ENCODE assay signal across 14 cellular contexts in genomic region chr5:132431682-132432081, GRCh38. TPM values are rescaled to one million over a fixed set of nuclear protein-coding genes. Genes with fewer than 3 reads are reported as not detected.
A peak's percentile ranks its signal among the peaks of the same experiment; 100 is the strongest.
DNase-seq lines count a peak whose midpoint lies in the region; ATAC-seq, FAIRE-seq and TF ChIP-seq lines count a peak whose summit lies in the region.
"Had no signal": no experiment of that assay in that cellular context is flagged by ENCODE, and none has a peak within 500 bp of the region (broad histone marks: within the 10 kb centered on the region; RNA-seq: fewer than 3 reads in every experiment).

No MANE protein-coding gene starts in this region.

- DNase-seq in CD1c-positive myeloid dendritic cell (ENCODE audit: extremely low spot score), result peak; percentile 42
- no peak for DNase-seq in GM18507 (ENCODE audit: extremely low spot score, insufficient read length, low read depth)
- DNase-seq in activated CD8-positive, alpha-beta T cell treated with anti-CD3 and anti-CD28 coated beads for 36 hours, result no peak
- no peak for DNase-seq in mesenchymal stem cell
- DNase-seq in H4 (ENCODE audit: low spot score), result no peak
- no peak for DNase-seq in Ammon's horn (ENCODE audit: low spot score)
- DNase-seq in NK-92 (lab: John Stamatoyannopoulos, UW; ENCODE audit: unreplicated experiment), result no peak
- DNase-seq: activated CD4-positive, alpha-beta T cell treated with anti-CD3 and anti-CD28 coated beads, Interleukin-2, amount 50 U/mL, for 48 hours; effector CD8-positive, alpha-beta T cell; foreskin keratinocyte; Kasumi-1 had no signal

- H2BK12ac ChIP-seq in mesenchymal stem cell (ENCODE audit: low read length in 2 of 2), result no peak overlapping the region

- no peak overlapping the region for H3K4ac ChIP-seq in mesenchymal stem cell (ENCODE audit: low read depth in 1 of 2, low read length in 2 of 2)

- H3K4me3 ChIP-seq in mesenchymal stem cell (ENCODE audit: insufficient read depth in 1 of 2, low read depth in 1 of 2, low read length in 2 of 2), result no peak overlapping the region

- intact Hi-C loops in activated CD8-positive, alpha-beta T cell treated with anti-CD3 and anti-CD28 coated beads for 36 hours (cut with micrococcal nuclease), result no loop called here

- no peak overlapping the region for H3K27ac ChIP-seq in mesenchymal stem cell (ENCODE audit: low read length, poor library complexity, severe bottlenecking)
- H3K27ac ChIP-seq: foreskin keratinocyte had no signal

- H4K91ac ChIP-seq in mesenchymal stem cell (ENCODE audit: low read length), result peak overlapping the region; percentile 43

- no peak overlapping the region for H3K9ac ChIP-seq in mesenchymal stem cell (ENCODE audit: low read length)

- H3K4me3 Mint-ChIP-seq in activated CD8-positive, alpha-beta T cell treated with anti-CD3 and anti-CD28 coated beads for 36 hours, result no peak overlapping the region

- no peak for ATAC-seq in activated CD8-positive, alpha-beta T cell treated with anti-CD3 and anti-CD28 coated beads for 36 hours
- no peak for ATAC-seq in HG03039 (IDR thresholded peaks at IDR 0.05; ENCODE audit: unreplicated experiment)
- ATAC-seq: foreskin keratinocyte, sciatic nerve had no signal

- H3K27me3 ChIP-seq in mesenchymal stem cell (ENCODE audit: control insufficient read depth in 1 of 2, insufficient read depth in 1 of 2, low read length in 2 of 2), result no peaks in the 10 kb centered on the region
- H3K27me3 ChIP-seq: foreskin keratinocyte had no signal

- H3K18ac ChIP-seq in mesenchymal stem cell (ENCODE audit: low read depth in 1 of 2, low read length in 2 of 2), result peak overlapping the region; percentile 37 to 54

- H2AFZ ChIP-seq in mesenchymal stem cell (ENCODE audit: low read depth, low read length), result no peak overlapping the region

- peaks cover 0 to 9% of the 10 kb centered on the region in 2 experiments for H3K36me3 ChIP-seq in mesenchymal stem cell (ENCODE audit: control insufficient read depth in 1 of 2, insufficient read depth in 2 of 2, low read depth in 1 of 2, low read length in 2 of 2)

- POLR2A ChIA-PET in activated CD8-positive, alpha-beta T cell treated with anti-CD3 and anti-CD28 coated beads for 36 hours (lab: Charles Lee), result interaction anchor here (0.8 to 24.7 kb wide), 5 partner anchors 6 to 55 kb away, joined by 3 to 1131 read pairs (median 25); partner anchors contain the start of gene IRF1

- CTCF ChIA-PET in activated CD8-positive, alpha-beta T cell treated with anti-CD3 and anti-CD28 coated beads for 36 hours (lab: Charles Lee), result interaction anchor here (0.9 to 2.0 kb wide), 5 partner anchors 11 to 96 kb away, joined by 3 to 7 read pairs (median 5); no protein-coding TSS in a partner anchor

- peak overlapping the region; percentile 69 for H3K27ac Mint-ChIP-seq in activated CD8-positive, alpha-beta T cell treated with anti-CD3 and anti-CD28 coated beads for 36 hours

- H2BK120ac ChIP-seq in mesenchymal stem cell (ENCODE audit: low read depth, low read length), result no peak overlapping the region

- no peak overlapping the region for H2BK15ac ChIP-seq in mesenchymal stem cell (ENCODE audit: low read depth, poor library complexity, severe bottlenecking)

- no peaks in the 10 kb centered on the region for H3K27me3 Mint-ChIP-seq in activated CD8-positive, alpha-beta T cell treated with anti-CD3 and anti-CD28 coated beads for 36 hours

- H2BK5ac ChIP-seq in mesenchymal stem cell (ENCODE audit: low read depth, low read length, poor library complexity, severe bottlenecking), result no peak overlapping the region

- no peak for TF ChIP-seq CTCF in activated CD8-positive, alpha-beta T cell treated with anti-CD3 and anti-CD28 coated beads for 36 hours (IDR thresholded peaks at IDR 0.05)

- H4K8ac ChIP-seq in mesenchymal stem cell (ENCODE audit: low read length), result peak overlapping the region; percentile 19

- H2AK5ac ChIP-seq in mesenchymal stem cell (ENCODE audit: low read length, severe bottlenecking), result peak overlapping the region; percentile 30

- no peaks in the 10 kb centered on the region for H3K9me3 Mint-ChIP-seq in activated CD8-positive, alpha-beta T cell treated with anti-CD3 and anti-CD28 coated beads for 36 hours

- peak; percentile 24 for FAIRE-seq in GM18507 (lab: Jason Lieb, UNC)
- FAIRE-seq: islet of Langerhans had no signal

- no peak overlapping the region for H3K23ac ChIP-seq in mesenchymal stem cell (ENCODE audit: low read length in 2 of 2)

- H3K9me3 ChIP-seq in mesenchymal stem cell (ENCODE audit: control insufficient read depth, low read length), result no peaks in the 10 kb centered on the region

- H3K79me1 ChIP-seq in mesenchymal stem cell (replicated peaks; ENCODE audit: low read length, poor library complexity, severe bottlenecking), result peaks cover 20% of the 10 kb centered on the region

- peaks cover 38% of the 10 kb centered on the region for H3K36me3 Mint-ChIP-seq in activated CD8-positive, alpha-beta T cell treated with anti-CD3 and anti-CD28 coated beads for 36 hours (ENCODE audit: low read depth)

- peaks cover 23% of the 10 kb centered on the region for H3K4me1 ChIP-seq in mesenchymal stem cell (ENCODE audit: control insufficient read depth, insufficient read depth, low read depth, low read length)

- H3K4me1 Mint-ChIP-seq in activated CD8-positive, alpha-beta T cell treated with anti-CD3 and anti-CD28 coated beads for 36 hours (ENCODE audit: low read depth), result peaks cover 88% of the 10 kb centered on the region

- no peak overlapping the region for H3K14ac ChIP-seq in mesenchymal stem cell (ENCODE audit: low read length in 2 of 2)

- H3K4me2 ChIP-seq in mesenchymal stem cell (ENCODE audit: low read length, poor library complexity, severe bottlenecking), result no peak overlapping the region

- 63% methylated on average over 1 of the region's 4 CpGs for WGBS in mesenchymal stem cell

RNA-seq across cellular contexts. Expression of gene IRF1, which starts 58.9 kb away (rescaled TPM):
- 100 to 1,000 TPM; 121 to 128 TPM for total RNA-seq in activated CD8-positive, alpha-beta T cell treated with anti-CD3 and anti-CD28 coated beads for 36 hours
- polyA plus RNA-seq in mesenchymal stem cell (2013, experiment 1 of 2), result 33.6 TPM
- polyA plus RNA-seq in mesenchymal stem cell (2013, experiment 2 of 2), result 35.8 TPM
- 14.3 and 30.2 TPM in 2 replicates for total RNA-seq in H4 (2014; rRNA removed; shearing (Covaris generic))
